In the genomic region with DNA sequence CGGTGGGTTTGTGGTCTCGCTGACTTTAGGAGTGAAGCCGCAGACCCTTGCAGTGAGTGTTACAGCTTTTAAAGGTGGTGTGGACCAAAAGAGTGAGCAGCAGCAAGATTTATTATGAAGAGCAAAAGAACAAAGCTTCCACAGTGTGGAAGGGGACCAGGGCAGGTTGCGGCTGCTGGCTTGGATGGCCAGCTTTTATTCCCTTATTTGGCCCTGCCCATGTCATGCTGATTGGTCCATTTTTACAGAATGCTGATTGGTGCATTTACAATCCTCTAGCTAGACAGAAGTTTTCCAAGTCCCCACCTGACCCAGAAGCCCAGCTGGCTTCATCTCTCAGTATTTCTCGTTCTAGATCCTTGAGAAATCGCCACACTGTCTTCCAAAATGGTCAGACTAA, we compare ENCODE assay signal across 3 cellular contexts. TPM values are rescaled to one million over a fixed set of nuclear protein-coding genes. Genes with fewer than 3 reads are reported as not detected.
"Had no signal": no experiment of that assay in that cellular context is flagged by ENCODE, and none has a peak within 500 bp of the region (broad histone marks: within the 10 kb centered on the region; RNA-seq: fewer than 3 reads in every experiment).

No MANE protein-coding gene starts in this region.

RNA-seq across cellular contexts. Expression of gene CECR2, which starts 58.3 kb away (rescaled TPM):
- polyA plus RNA-seq: immature natural killer cell; keratinocyte; naive thymus-derived CD4-positive, alpha-beta T cell had no signal
